In the genomic region with DNA sequence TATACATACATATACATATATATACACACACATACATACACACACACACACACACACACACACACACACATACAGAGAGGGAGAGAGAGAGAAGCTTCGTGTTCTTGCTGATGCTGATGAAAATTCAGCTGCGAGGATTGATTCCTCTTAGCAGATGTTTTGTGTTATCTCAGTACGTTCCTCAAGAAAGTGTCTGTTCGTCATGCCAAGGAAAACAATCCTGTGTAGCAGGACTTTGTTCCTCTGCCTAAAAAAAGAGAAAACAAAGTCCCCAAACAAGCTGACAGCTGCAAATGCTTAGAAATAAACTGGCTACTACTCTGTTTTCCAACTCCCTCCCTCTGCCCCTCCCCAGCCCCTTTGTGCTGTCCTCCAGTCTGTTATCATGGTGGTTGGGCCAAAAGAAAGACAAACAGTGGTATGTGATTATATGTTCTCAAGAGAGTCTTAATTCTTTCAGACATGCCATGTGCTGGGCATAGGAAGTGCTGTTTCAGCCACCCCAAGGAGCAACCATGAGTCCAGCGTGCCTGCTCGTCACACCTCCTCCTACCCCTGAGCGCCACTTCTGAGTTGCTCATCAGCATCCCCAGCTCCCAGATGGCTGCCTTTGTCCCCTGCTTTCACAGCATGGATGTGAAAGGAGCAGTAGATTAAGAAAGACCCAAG, we compare ENCODE assay signal across 13 cellular contexts.
DNase-seq lines count a peak whose midpoint lies in the region; ATAC-seq and TF ChIP-seq lines count a peak whose summit lies in the region.
"Had no signal": no experiment of that assay in that cellular context is flagged by ENCODE, and none has a peak within 500 bp of the region (broad histone marks: within the 10 kb centered on the region; RNA-seq: fewer than 3 reads in every experiment).

No MANE protein-coding gene starts in this region.

- TF ChIP-seq POLR2A in upper lobe of left lung (IDR thresholded peaks at IDR 0.05), result no peak

- H3K27ac ChIP-seq in SK-N-SH (ENCODE audit: low read depth in 2 of 2, low read length in 1 of 2) (no peak overlapping the region), upper lobe of left lung (peak overlapping the region in 1 of 4 donors; percentile 7)
- H3K27ac ChIP-seq: KMS-11 had no signal

- H2AFZ ChIP-seq in SK-N-SH (ENCODE audit: low read depth), result no peak overlapping the region

- H3K4me3 Mint-ChIP-seq in nephron progenitor cell, result peak overlapping the region; percentile 24
- H3K4me3 Mint-ChIP-seq: activated CD4-positive, alpha-beta T cell treated with anti-CD3 and anti-CD28 coated beads, Interleukin-2, amount 10 ng/mL, durations not matched to agents 24 days and 14 days had no signal

- no peak for DNase-seq in SK-N-SH
- peak; percentile 37 for DNase-seq in fibroblast of pulmonary artery (ENCODE audit: low read depth)
- no peak for DNase-seq in nephron progenitor cell
- no peak for DNase-seq in upper lobe of left lung
- DNase-seq in NCI-H128 (lab: John Stamatoyannopoulos, UW; ENCODE audit: unreplicated experiment), result no peak
- no peak for DNase-seq in cortex of kidney (lab: John Stamatoyannopoulos, UW)
- no peak for DNase-seq in iPS-NIHi11 (ENCODE audit: low spot score)
- DNase-seq: activated CD4-positive, alpha-beta T cell treated with anti-CD3 and anti-CD28 coated beads, Interleukin-2, amount 10 ng/mL, durations not matched to agents 24 days and 14 days; DMS53; erythroblast; SHP77; stimulated activated CD4-positive, alpha-beta T cell treated with anti-CD3 and anti-CD28 coated beads, Interleukin-1b, Interleukin-23, amount 100 ng/mL, for 48 hours had no signal

- POLR2A ChIA-PET in SK-N-SH (lab: Yijun Ruan, JAX), result no interaction called here

- H3K36me3 ChIP-seq in SK-N-SH (replicated peaks in 1 of 2; ENCODE audit: control insufficient read depth in 1 of 2, insufficient read depth in 2 of 2, low read length in 1 of 2) (no peaks in the 10 kb centered on the region), upper lobe of left lung (no peaks in the 10 kb centered on the region)

- no peak overlapping the region for H3K4me3 ChIP-seq in SK-N-SH (ENCODE audit: low read depth in 2 of 2, low read length in 1 of 2)
- no peak overlapping the region for H3K4me3 ChIP-seq in fibroblast of pulmonary artery (replicated peaks; ENCODE audit: low read depth, low read length)
- H3K4me3 ChIP-seq in upper lobe of left lung, result no peak overlapping the region

- H3K4me2 ChIP-seq in SK-N-SH, result no peak overlapping the region

- CTCF ChIA-PET in SK-N-SH (lab: Yijun Ruan, JAX), result interaction anchor here (1.2 to 2.2 kb wide), 2 partner anchors 15 to 16 kb away, joined by 3 to 7 read pairs; no protein-coding TSS in a partner anchor

- H3F3A ChIP-seq in SK-N-SH (replicated peaks; ENCODE audit: insufficient read depth), result no peaks in the 10 kb centered on the region

- H3K27me3 ChIP-seq in SK-N-SH (ENCODE audit: insufficient read depth), result no peaks in the 10 kb centered on the region
- H3K27me3 ChIP-seq in upper lobe of left lung, result no peaks in the 10 kb centered on the region

- H3K4me1 ChIP-seq in SK-N-SH (ENCODE audit: control insufficient read depth in 1 of 2, insufficient read depth in 2 of 2, low read depth in 1 of 2, low read length in 1 of 2) (peaks cover 0 to 9% of the 10 kb centered on the region in 2 experiments; a peak in 2 of 4 replicates), upper lobe of left lung (peaks cover 0 to 20% (median 14%) of the 10 kb centered on the region in 4 donors)

- H3K36me3 Mint-ChIP-seq in nephron progenitor cell (ENCODE audit: low read depth), result peaks cover 10% of the 10 kb centered on the region

- H3K9me2 ChIP-seq in SK-N-SH, result no peaks in the 10 kb centered on the region

- TF ChIP-seq EP300 in SK-N-SH (IDR thresholded peaks at IDR 0.05; ENCODE audit: borderline replicate concordance in 1 of 2, low read depth in 1 of 2, low read length in 1 of 2) (no peak), upper lobe of left lung (IDR thresholded peaks at IDR 0.05) (no peak)

- no peaks in the 10 kb centered on the region for H3K79me2 ChIP-seq in SK-N-SH (ENCODE audit: insufficient read depth)

- H3K27me3 Mint-ChIP-seq in nephron progenitor cell (ENCODE audit: low read depth, poor library complexity), result peaks cover 4% of the 10 kb centered on the region

- no peak for TF ChIP-seq CTCF in SK-N-SH (IDR thresholded peaks at IDR 0.05)
- TF ChIP-seq CTCF in fibroblast of pulmonary artery (IDR thresholded peaks at IDR 0.05; ENCODE audit: low read length, missing control alignments), result no peak
- no peak for TF ChIP-seq CTCF in nephron progenitor cell (IDR thresholded peaks at IDR 0.05)
- no peak for TF ChIP-seq CTCF in upper lobe of left lung (IDR thresholded peaks at IDR 0.05)

- no peak for TF ChIP-seq RAD21 in SK-N-SH (IDR thresholded peaks at IDR 0.05; ENCODE audit: low read length)

- H3K4me1 Mint-ChIP-seq in nephron progenitor cell, result peaks cover 69% of the 10 kb centered on the region

- WGBS in SK-N-SH (ENCODE audit: low lambda C conversion rate), result 46% methylated on average over 6 of the region's 7 CpGs
- WGBS in upper lobe of left lung, 2 donors, result 68 to 76% methylated on average over 7 of the region's 7 CpGs

- H3K9ac ChIP-seq in SK-N-SH, result no peak overlapping the region
- H3K9ac ChIP-seq: KMS-11 had no signal

- peak overlapping the region; percentile 60 for H3K27ac Mint-ChIP-seq in nephron progenitor cell

- H3K9me3 Mint-ChIP-seq in nephron progenitor cell, result peaks cover 7% of the 10 kb centered on the region
- H3K9me3 Mint-ChIP-seq: activated CD4-positive, alpha-beta T cell treated with anti-CD3 and anti-CD28 coated beads, Interleukin-2, amount 10 ng/mL, durations not matched to agents 24 days and 14 days had no signal

- ATAC-seq in upper lobe of left lung (ENCODE audit: low FRiP score in 2 of 2), result peak; percentile 24 to 69

- H3K9me3 ChIP-seq in SK-N-SH (no peaks in the 10 kb centered on the region), upper lobe of left lung (no peaks in the 10 kb centered on the region)

- H4K20me1 ChIP-seq in SK-N-SH (ENCODE audit: insufficient read depth), result no peaks in the 10 kb centered on the region

TF ChIP-seq in SK-N-SH, 30 proteins besides CTCF, POLR2A, EP300 and RAD21:
- no peak for TF ChIP-seq ELF1 (IDR thresholded peaks at IDR 0.05)
- TF ChIP-seq, protein P1, sequence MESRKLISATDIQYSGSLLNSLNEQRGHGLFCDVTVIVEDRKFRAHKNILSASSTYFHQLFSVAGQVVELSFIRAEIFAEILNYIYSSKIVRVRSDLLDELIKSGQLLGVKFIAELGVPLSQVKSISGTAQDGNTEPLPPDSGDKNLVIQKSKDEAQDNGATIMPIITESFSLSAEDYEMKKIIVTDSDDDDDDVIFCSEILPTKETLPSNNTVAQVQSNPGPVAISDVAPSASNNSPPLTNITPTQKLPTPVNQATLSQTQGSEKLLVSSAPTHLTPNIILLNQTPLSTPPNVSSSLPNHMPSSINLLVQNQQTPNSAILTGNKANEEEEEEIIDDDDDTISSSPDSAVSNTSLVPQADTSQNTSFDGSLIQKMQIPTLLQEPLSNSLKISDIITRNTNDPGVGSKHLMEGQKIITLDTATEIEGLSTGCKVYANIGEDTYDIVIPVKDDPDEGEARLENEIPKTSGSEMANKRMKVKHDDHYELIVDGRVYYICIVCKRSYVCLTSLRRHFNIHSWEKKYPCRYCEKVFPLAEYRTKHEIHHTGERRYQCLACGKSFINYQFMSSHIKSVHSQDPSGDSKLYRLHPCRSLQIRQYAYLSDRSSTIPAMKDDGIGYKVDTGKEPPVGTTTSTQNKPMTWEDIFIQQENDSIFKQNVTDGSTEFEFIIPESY (IDR thresholded peaks at IDR 0.05; ENCODE audit: borderline replicate concordance, low read depth), result no peak
- TF ChIP-seq CHD2 (IDR thresholded peaks at IDR 0.05; ENCODE audit: low read length, partially characterized antibody), result no peak
- TF ChIP-seq POLR2AphosphoS5 (IDR thresholded peaks at IDR 0.05; ENCODE audit: low read depth, low read length), result no peak
- TF ChIP-seq RXRA (IDR thresholded peaks at IDR 0.05; ENCODE audit: borderline replicate concordance, low read depth), result no peak
- TF ChIP-seq NFIC (IDR thresholded peaks at IDR 0.05; ENCODE audit: borderline replicate concordance), result 0 out of 2 replicates have a peak, but pooled peaks have one; percentile 9
- TF ChIP-seq TCF12 (IDR thresholded peaks at IDR 0.05), result peak; percentile 70
- no peak for TF ChIP-seq YY1 (IDR thresholded peaks at IDR 0.05; ENCODE audit: low read depth)
- TF ChIP-seq JUND (IDR thresholded peaks at IDR 0.05), result no peak
- TF ChIP-seq, protein P2, sequence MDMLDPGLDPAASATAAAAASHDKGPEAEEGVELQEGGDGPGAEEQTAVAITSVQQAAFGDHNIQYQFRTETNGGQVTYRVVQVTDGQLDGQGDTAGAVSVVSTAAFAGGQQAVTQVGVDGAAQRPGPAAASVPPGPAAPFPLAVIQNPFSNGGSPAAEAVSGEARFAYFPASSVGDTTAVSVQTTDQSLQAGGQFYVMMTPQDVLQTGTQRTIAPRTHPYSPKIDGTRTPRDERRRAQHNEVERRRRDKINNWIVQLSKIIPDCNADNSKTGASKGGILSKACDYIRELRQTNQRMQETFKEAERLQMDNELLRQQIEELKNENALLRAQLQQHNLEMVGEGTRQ (IDR thresholded peaks at IDR 0.05; ENCODE audit: borderline replicate concordance, low read depth, low read length), result no peak
- TF ChIP-seq RFX5 (IDR thresholded peaks at IDR 0.05; ENCODE audit: low read length), result no peak
- TF ChIP-seq SIN3A (IDR thresholded peaks at IDR 0.05; ENCODE audit: borderline replicate concordance, low read depth, low read length), result no peak
TF ChIP-seq in SK-N-SH: peak in this region for 2.
